Comparison of ENCODE assay signal across 10 cellular contexts in the genomic region with DNA sequence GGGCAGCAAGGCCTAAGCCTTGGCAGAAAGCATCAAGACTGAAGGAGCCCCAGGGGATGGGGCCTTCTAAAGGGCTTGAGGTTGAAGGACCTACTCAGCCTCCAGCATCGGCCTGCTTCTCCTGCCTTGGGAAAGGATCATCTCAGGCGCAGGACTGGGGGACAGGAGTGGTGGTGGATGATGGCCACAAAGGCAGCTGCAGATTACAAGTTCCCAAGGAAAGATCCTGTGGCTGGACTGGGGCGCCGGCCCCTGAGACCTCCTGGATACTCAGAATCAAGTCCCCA. TPM values are rescaled to one million over a fixed set of nuclear protein-coding genes. Genes with fewer than 3 reads are reported as not detected.
DNase-seq lines count a peak whose midpoint lies in the region; ATAC-seq and TF ChIP-seq lines count a peak whose summit lies in the region.
"Had no signal": no experiment of that assay in that cellular context is flagged by ENCODE, and none has a peak within 500 bp of the region (broad histone marks: within the 10 kb centered on the region; RNA-seq: fewer than 3 reads in every experiment).

No MANE protein-coding gene starts in this region.

- no peak overlapping the region for H3K27ac Mint-ChIP-seq in activated CD8-positive, alpha-beta memory T cell treated with anti-CD3 and anti-CD28 coated beads, Interleukin-2, amount 10 ng/mL, durations not matched to agents 7 days and 5 days
- no peak overlapping the region for H3K27ac Mint-ChIP-seq in endodermal cell
- H3K27ac Mint-ChIP-seq in stimulated activated memory B cell treated with anti-CD40 and anti-IgM and Interleukin-4, amounts not matched to agents 10 μg/mL and 1 μg/mL and 100 μg/mL, for 72 hours = peak overlapping the region; percentile 14

- intact Hi-C loops in PC-9 (cut with micrococcal nuclease; ENCODE audit: unreplicated experiment) (loop anchor here (5.0 kb wide), 2 partner anchors 55 to 130 kb away; a partner anchor contains a TSS), cardiac septum (cut with DNase I) (no loop called here)

- H3K4me2 ChIP-seq in PC-9 = peak overlapping the region; percentile 78

- BruUV-seq in PC-9 (replicated peaks; lab: Mats Ljungman, UMichigan) = TSS peak; percentile 40

- H4K20me1 ChIP-seq in PC-9 (ENCODE audit: insufficient read depth) = peaks cover 15% of the 10 kb centered on the region

- no peak overlapping the region for H2AFZ ChIP-seq in PC-9
- H2AFZ ChIP-seq: parathyroid adenoma had no signal

- POLR2A ChIA-PET in PC-9 (lab: Charles Lee; ENCODE audit: unreplicated experiment) = no interaction called here

- peaks cover 37% of the 10 kb centered on the region for H3K4me1 Mint-ChIP-seq in activated CD8-positive, alpha-beta memory T cell treated with anti-CD3 and anti-CD28 coated beads, Interleukin-2, amount 10 ng/mL, durations not matched to agents 7 days and 5 days
- H3K4me1 Mint-ChIP-seq in endodermal cell = peaks cover 4% of the 10 kb centered on the region
- H3K4me1 Mint-ChIP-seq in stimulated activated memory B cell treated with anti-CD40 and anti-IgM and Interleukin-4, amounts not matched to agents 10 μg/mL and 1 μg/mL and 100 μg/mL, for 72 hours = peaks cover 48% of the 10 kb centered on the region

- H3K36me3 ChIP-seq in PC-9 (ENCODE audit: low read depth) = no peaks in the 10 kb centered on the region
- no peaks in the 10 kb centered on the region for H3K36me3 ChIP-seq in endodermal cell (ENCODE audit: control insufficient read depth, insufficient read depth, low read length)

- peak overlapping the region; percentile 83 for H3K27ac ChIP-seq in PC-9
- no peak overlapping the region for H3K27ac ChIP-seq in endodermal cell (ENCODE audit: low read depth, low read length)
- H3K27ac ChIP-seq: parathyroid adenoma had no signal

- peak overlapping the region; percentile 30 for H3K4me3 Mint-ChIP-seq in activated CD8-positive, alpha-beta memory T cell treated with anti-CD3 and anti-CD28 coated beads, Interleukin-2, amount 10 ng/mL, durations not matched to agents 7 days and 5 days
- peak overlapping the region; percentile 36 for H3K4me3 Mint-ChIP-seq in endodermal cell
- peak overlapping the region; percentile 64 for H3K4me3 Mint-ChIP-seq in stimulated activated memory B cell treated with anti-CD40 and anti-IgM and Interleukin-4, amounts not matched to agents 10 μg/mL and 1 μg/mL and 100 μg/mL, for 72 hours

- H3K79me2 ChIP-seq in PC-9 (ENCODE audit: low read depth) = peaks cover 33% of the 10 kb centered on the region
- H3K79me2 ChIP-seq: parathyroid adenoma had no signal

- WGBS in endodermal cell (ENCODE audit: insufficient coverage in 1 of 2, insufficient read length in 1 of 2), 2 experiments = 95% methylated on average over 4 of the region's 4 CpGs; no CpG with 5 or more reads in 1 of the 2 experiments

- H3K9me2 ChIP-seq in PC-9 (ENCODE audit: insufficient read depth) = no peaks in the 10 kb centered on the region

- H3K36me3 Mint-ChIP-seq in activated CD8-positive, alpha-beta memory T cell treated with anti-CD3 and anti-CD28 coated beads, Interleukin-2, amount 10 ng/mL, durations not matched to agents 7 days and 5 days = peaks cover 8% of the 10 kb centered on the region
- no peaks in the 10 kb centered on the region for H3K36me3 Mint-ChIP-seq in endodermal cell (ENCODE audit: low read depth)
- no peaks in the 10 kb centered on the region for H3K36me3 Mint-ChIP-seq in stimulated activated memory B cell treated with anti-CD40 and anti-IgM and Interleukin-4, amounts not matched to agents 10 μg/mL and 1 μg/mL and 100 μg/mL, for 72 hours

- peak overlapping the region; percentile 78; the same call in 1 of the 2 replicates for H3K4me3 ChIP-seq in PC-9
- no peak overlapping the region for H3K4me3 ChIP-seq in endodermal cell (ENCODE audit: low read length)

- H3K4me1 ChIP-seq in PC-9 (replicated peaks; ENCODE audit: insufficient read depth) = peaks cover 67% of the 10 kb centered on the region
- H3K4me1 ChIP-seq in endodermal cell (ENCODE audit: control insufficient read depth, insufficient read depth, low read length) = no peaks in the 10 kb centered on the region
- H3K4me1 ChIP-seq: parathyroid adenoma had no signal

- CTCF ChIA-PET in activated CD8-positive, alpha-beta memory T cell treated with anti-CD3 and anti-CD28 coated beads, Interleukin-2, amount 10 ng/mL, durations not matched to agents 7 days and 5 days (lab: Charles Lee) = interaction anchor here (5.7 kb wide), 1 partner anchor 31 kb away, joined by 38 read pairs; no protein-coding TSS in a partner anchor
- CTCF ChIA-PET in PC-9 (lab: Charles Lee) = no interaction called here

- no peak overlapping the region for H3K9ac ChIP-seq in endodermal cell (ENCODE audit: extremely low read depth, low read length, poor library complexity, severe bottlenecking)
- H3K9ac ChIP-seq: parathyroid adenoma had no signal

- H3K9me3 ChIP-seq in PC-9 (ENCODE audit: insufficient read depth, low read depth) = no peaks in the 10 kb centered on the region
- H3K9me3 ChIP-seq in endodermal cell (ENCODE audit: control insufficient read depth, low read length) = no peaks in the 10 kb centered on the region

- ATAC-seq in activated CD8-positive, alpha-beta memory T cell treated with anti-CD3 and anti-CD28 coated beads, Interleukin-2, amount 10 ng/mL, durations not matched to agents 7 days and 5 days = no peak
- ATAC-seq in stimulated activated memory B cell treated with anti-CD40 and anti-IgM and Interleukin-4, amounts not matched to agents 10 μg/mL and 1 μg/mL and 100 μg/mL, for 72 hours = no peak
- ATAC-seq in GM21529 (IDR thresholded peaks at IDR 0.05; ENCODE audit: unreplicated experiment) = no peak

- no peaks in the 10 kb centered on the region for H3K27me3 ChIP-seq in PC-9 (ENCODE audit: insufficient read depth, low read depth)
- H3K27me3 ChIP-seq in endodermal cell (ENCODE audit: control insufficient read depth, insufficient read depth, low read length, poor library complexity, severe bottlenecking) = peaks cover 30% of the 10 kb centered on the region

- H3K9me3 Mint-ChIP-seq in activated CD8-positive, alpha-beta memory T cell treated with anti-CD3 and anti-CD28 coated beads, Interleukin-2, amount 10 ng/mL, durations not matched to agents 7 days and 5 days (ENCODE audit: low read depth) = no peaks in the 10 kb centered on the region
- peaks cover 46% of the 10 kb centered on the region for H3K9me3 Mint-ChIP-seq in endodermal cell
- H3K9me3 Mint-ChIP-seq in stimulated activated memory B cell treated with anti-CD40 and anti-IgM and Interleukin-4, amounts not matched to agents 10 μg/mL and 1 μg/mL and 100 μg/mL, for 72 hours = no peaks in the 10 kb centered on the region

- H3F3A ChIP-seq in PC-9 (ENCODE audit: insufficient read depth, low read depth) = peaks cover 44% of the 10 kb centered on the region

- H3K27me3 Mint-ChIP-seq in activated CD8-positive, alpha-beta memory T cell treated with anti-CD3 and anti-CD28 coated beads, Interleukin-2, amount 10 ng/mL, durations not matched to agents 7 days and 5 days = no peaks in the 10 kb centered on the region
- H3K27me3 Mint-ChIP-seq in endodermal cell (ENCODE audit: insufficient read depth) = peaks cover 68% of the 10 kb centered on the region
- no peaks in the 10 kb centered on the region for H3K27me3 Mint-ChIP-seq in stimulated activated memory B cell treated with anti-CD40 and anti-IgM and Interleukin-4, amounts not matched to agents 10 μg/mL and 1 μg/mL and 100 μg/mL, for 72 hours

- TF ChIP-seq CTCF in PC-9 (conservative IDR thresholded peaks at IDR 0.05) (no peak), endodermal cell (conservative IDR thresholded peaks at IDR 0.05) (no peak)

- DNase-seq in activated CD8-positive, alpha-beta memory T cell treated with anti-CD3 and anti-CD28 coated beads, Interleukin-2, amount 10 ng/mL, durations not matched to agents 7 days and 5 days = no peak
- DNase-seq in activated CD8-positive, alpha-beta memory T cell treated with anti-CD3 and anti-CD28 coated beads, Interleukin-2, amount 50 U/mL, for 48 hours = no peak
- no peak for DNase-seq in PC-9
- DNase-seq in endodermal cell = no peak
- no peak for DNase-seq in cardiac septum (ENCODE audit: low spot score)
- no peak for DNase-seq in NCI-H2171 treated with DMSO at 0.1 percent for 48 hours (lab: John Stamatoyannopoulos, UW)
- DNase-seq: NCI-H187 treated with DMSO at 0.1 percent for 48 hours had no signal

RNA-seq across cellular contexts. Expression of a gene that starts 1.6 kb away (rescaled TPM):
- 10 to 100 TPM; 36.2 to 52.7 TPM for total RNA-seq in activated CD8-positive, alpha-beta memory T cell treated with anti-CD3 and anti-CD28 coated beads, Interleukin-2, amount 10 ng/mL, durations not matched to agents 7 days and 5 days
- 53.0 and 60.3 TPM in 2 replicates for total RNA-seq in PC-9 (2021)
- 1 to 10 TPM; 2.8 to 3.8 TPM for total RNA-seq in endodermal cell
- 1.9 TPM for polyA plus RNA-seq in endodermal cell (2013, experiment 1 of 2)
- polyA plus RNA-seq in endodermal cell (2013, experiment 2 of 2) = 1.9 TPM
- total RNA-seq in cardiac septum = 3.7 TPM

RNA-seq across cellular contexts. Expression of a gene that starts 53.8 kb away (rescaled TPM):
- 10 to 100 TPM; 47.3 to 59.6 TPM for total RNA-seq in activated CD8-positive, alpha-beta memory T cell treated with anti-CD3 and anti-CD28 coated beads, Interleukin-2, amount 10 ng/mL, durations not matched to agents 7 days and 5 days
- 70.1 and 83.3 TPM in 2 replicates for total RNA-seq in PC-9 (2021)
- 10 to 100 TPM; 53.7 to 58.7 TPM for total RNA-seq in endodermal cell
- 27.9 TPM for polyA plus RNA-seq in endodermal cell (2013, experiment 1 of 2)
- polyA plus RNA-seq in endodermal cell (2013, experiment 2 of 2) = 30.2 TPM
- 97.3 TPM for total RNA-seq in cardiac septum

RNA-seq across cellular contexts. Expression of a gene that starts 59.9 kb away (rescaled TPM):
- 10 to 100 TPM; 38.8 to 41.1 TPM for total RNA-seq in activated CD8-positive, alpha-beta memory T cell treated with anti-CD3 and anti-CD28 coated beads, Interleukin-2, amount 10 ng/mL, durations not matched to agents 7 days and 5 days
- total RNA-seq in PC-9 (2021) (0.57 and 0.95 TPM in 2 replicates), endodermal cell (not detected), cardiac septum (1.2 TPM)
- 10.5 TPM for polyA plus RNA-seq in endodermal cell (2013, experiment 1 of 2)
- 11.6 TPM for polyA plus RNA-seq in endodermal cell (2013, experiment 2 of 2)

Comparison
In these comparisons a context has a peak if more than half of its experiments do, and no peak if none do; other contexts are left out.
1. RNA of a gene that starts 59.9 kb away (total RNA-seq): 38.8 to 41.1 TPM in activated CD8-positive, alpha-beta memory T cell treated with anti-CD3 and anti-CD28 coated beads, Interleukin-2, amount 10 ng/mL, durations not matched to agents 7 days and 5 days; 1.2 TPM in cardiac septum (single experiment), 0.57 to 0.95 TPM in PC-9 and not detected in endodermal cell; every median in the first group is over 10 times any median in the second.
2. Peak in every context shown above with its lines, with median percentiles within 50 percentile points of each other: H3K4me3 Mint-ChIP-seq.